In the genomic region with DNA sequence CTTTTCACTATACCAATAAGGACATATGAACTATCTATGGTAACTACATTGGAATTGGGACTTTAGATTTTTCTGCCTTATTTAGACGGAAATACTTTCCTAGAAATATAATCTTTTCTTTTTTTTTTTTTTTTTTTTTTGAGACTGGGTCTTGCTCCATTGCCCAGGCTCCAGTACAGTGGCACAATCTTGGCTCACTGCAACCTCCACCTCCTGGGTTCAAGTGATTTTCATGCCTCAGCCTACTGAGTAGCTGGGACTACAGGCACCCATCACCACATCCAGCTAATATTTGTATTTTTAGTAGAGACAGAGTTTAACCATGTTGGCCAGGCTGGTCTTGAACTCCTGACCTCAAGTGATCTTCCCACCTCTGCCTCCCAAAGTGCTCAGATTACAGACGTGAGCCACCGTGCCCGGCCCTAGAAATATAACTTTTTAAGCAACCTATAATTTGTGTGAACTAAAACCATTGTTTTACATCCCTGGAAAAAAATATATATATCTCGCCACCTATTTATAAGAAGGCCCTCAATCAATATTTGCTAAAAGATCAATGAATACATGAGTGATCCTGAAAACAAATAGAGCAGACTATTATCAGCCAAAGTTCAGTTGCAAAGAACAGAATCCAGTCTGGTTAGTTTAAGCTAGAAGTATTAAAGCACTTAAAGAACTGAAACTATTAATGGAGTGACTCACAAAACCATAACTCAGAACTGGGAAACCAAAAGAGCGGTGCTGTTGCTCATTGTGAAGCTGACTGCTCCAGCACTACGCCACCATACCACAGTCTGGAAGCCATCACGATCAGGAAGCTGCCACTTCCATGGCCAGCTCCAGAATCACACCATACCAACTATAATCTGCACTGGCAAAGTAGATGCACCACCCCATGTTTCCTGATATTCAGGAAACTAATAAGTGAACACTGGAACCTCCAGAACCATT, we compare ENCODE assay signal across 8 cellular contexts. TPM values are rescaled to one million over a fixed set of nuclear protein-coding genes. Genes with fewer than 3 reads are reported as not detected.
DNase-seq lines count a peak whose midpoint lies in the region; ATAC-seq and TF ChIP-seq lines count a peak whose summit lies in the region.

No MANE protein-coding gene starts in this region.

- H2AFZ ChIP-seq in OCI-LY3 (ENCODE audit: low read depth, low read length) = no peak overlapping the region

- no peak overlapping the region for H3K27ac ChIP-seq in OCI-LY3 (ENCODE audit: low read length)

- peaks cover 3% of the 10 kb centered on the region for H3K36me3 ChIP-seq in OCI-LY3 (replicated peaks; ENCODE audit: low read depth, low read length)

- H3K4me1 ChIP-seq in OCI-LY3 (ENCODE audit: low read length) = peaks cover 67% of the 10 kb centered on the region

- H3K9ac ChIP-seq in OCI-LY3 (ENCODE audit: low read length) = no peak overlapping the region

- H3K4me3 ChIP-seq in OCI-LY3 (ENCODE audit: low read length) = peak overlapping the region; percentile 48

- H3K27me3 ChIP-seq in OCI-LY3 (ENCODE audit: low read depth, low read length) = peaks cover 51% of the 10 kb centered on the region

- no peaks in the 10 kb centered on the region for H3K79me2 ChIP-seq in OCI-LY3 (ENCODE audit: low read length)

- no peaks in the 10 kb centered on the region for H4K20me1 ChIP-seq in OCI-LY3 (ENCODE audit: insufficient read depth, low read length)

- peak overlapping the region; percentile 75 for H3K4me2 ChIP-seq in OCI-LY3 (ENCODE audit: low read length)

- ATAC-seq in GM18907 (IDR thresholded peaks at IDR 0.05; ENCODE audit: unreplicated experiment) (peak; percentile 62), HG02759 (IDR thresholded peaks at IDR 0.05; ENCODE audit: unreplicated experiment) (peak; percentile 68)

- DNase-seq in lung microvascular endothelial cell (ENCODE audit: low read depth in 2 of 2) (peak; percentile 34 to 44), activated gamma-delta T cell treated with Interleukin-2 at 50 U/mL for 16 hours (no peak), NCI-H1694 (lab: John Stamatoyannopoulos, UW) (no peak), GDM1 (lab: John Stamatoyannopoulos, UW) (no peak), NCI-H187 (lab: John Stamatoyannopoulos, UW) (no peak)

- peak; percentile 9; the same call in 1 of the 2 replicates for TF ChIP-seq CTCF in OCI-LY3 (IDR thresholded peaks at IDR 0.05; ENCODE audit: low read depth, low read length)

- H3K9me3 ChIP-seq in OCI-LY3 (ENCODE audit: insufficient read depth, low read length) = 0 out of 2 replicates have a peak, but pooled peaks cover 6% of the 10 kb centered on the region

RNA-seq across cellular contexts. Expression of a gene that starts 8.4 kb away (rescaled TPM):
- 32.0 and 35.3 TPM in 2 replicates for total RNA-seq in lung microvascular endothelial cell

RNA-seq across cellular contexts. Expression of a gene that starts 54.8 kb away (rescaled TPM):
- 4.1 and 4.4 TPM in 2 replicates for total RNA-seq in lung microvascular endothelial cell

Comparison
In these comparisons a context has a peak if more than half of its experiments do, and no peak if none do; other contexts are left out.
1. DNase-seq: peak in lung microvascular endothelial cell (2 of 2); none in activated gamma-delta T cell treated with Interleukin-2 at 50 U/mL for 16 hours (single experiment), NCI-H1694 (single experiment), GDM1 (single experiment) and NCI-H187 (0 of 2).